16 cellular contexts compared by ENCODE assay signal in the genomic region with DNA sequence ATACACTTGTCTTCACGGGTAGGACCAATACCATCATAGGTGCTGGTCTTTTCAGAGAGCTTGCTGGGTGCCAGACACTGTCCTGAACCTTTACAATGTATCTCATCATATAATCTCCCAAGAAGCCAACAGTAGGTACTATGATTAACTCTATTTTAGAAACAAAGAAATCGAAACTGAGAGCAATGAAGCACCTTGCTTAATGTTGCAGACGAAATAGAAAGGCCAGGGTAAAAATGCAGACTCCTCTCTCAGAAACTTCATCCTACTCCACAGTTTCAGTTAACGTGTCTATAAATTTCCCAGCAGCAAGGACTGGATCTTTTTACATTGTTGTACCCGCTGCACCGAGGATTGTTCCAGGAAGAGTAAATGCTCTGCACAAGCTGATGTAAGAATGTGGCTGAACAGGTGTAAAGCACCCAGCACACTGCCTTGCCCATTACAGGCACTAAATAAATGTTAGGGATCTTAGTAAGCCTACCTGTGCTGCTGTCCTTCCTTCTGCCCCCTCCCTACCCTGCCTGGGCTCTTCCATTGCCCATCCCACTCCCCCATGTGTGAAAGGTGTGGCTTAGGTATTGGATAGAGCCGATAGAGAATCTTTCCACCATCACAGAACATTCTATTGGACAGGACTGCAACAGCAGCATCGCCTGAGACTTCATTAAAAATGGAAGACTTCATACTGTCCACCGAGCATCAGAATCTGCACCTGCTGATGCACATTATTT.
"Had no signal": no experiment of that assay in that cellular context is flagged by ENCODE, and none has a peak within 500 bp of the region (broad histone marks: within the 10 kb centered on the region; RNA-seq: fewer than 3 reads in every experiment).

No MANE protein-coding gene starts in this region.

- H3K4me3 ChIP-seq: colonic mucosa, esophagus muscularis mucosa, thoracic aorta had no signal

- H3K27ac ChIP-seq: colonic mucosa, esophagus muscularis mucosa, parathyroid adenoma, thoracic aorta had no signal

- H3K9ac ChIP-seq: parathyroid adenoma had no signal

- H3K4me1 ChIP-seq: parathyroid adenoma had no signal

- H3K36me3 ChIP-seq: colonic mucosa, esophagus muscularis mucosa, thoracic aorta had no signal

- H3K36me3 Mint-ChIP-seq: memory B cell; natural killer cell treated with Interleukin-12 subunit alpha and Interleukin-12 subunit beta and Interleukin-15 and Interleukin-18, amount 100 ng/mL, for 72 hours; stimulated activated effector memory CD8-positive, alpha-beta T cell treated with anti-CD3 and anti-CD28 coated beads, Interleukin-12 subunit alpha, Interleukin-12 subunit beta, amount 100 ng/mL, for 72 hours had no signal

- DNase-seq: activated CD4-positive, alpha-beta T cell treated with anti-CD3 and anti-CD28 coated beads, Interleukin-2, amount 10 ng/mL, durations not matched to agents 7 days and 5 days; activated effector memory CD4-positive, alpha-beta T cell treated with anti-CD3 and anti-CD28 coated beads, Interleukin-2, amount 50 U/mL, for 16 hours; activated naive CD4-positive, alpha-beta T cell treated with anti-CD3 and anti-CD28 coated beads, Interleukin-2, amount 50 U/mL, for 16 hours; activated T-cell treated with anti-CD3 and anti-CD28 coated beads, Interleukin-2, amount 50 U/mL, for 72 hours; aorta; colonic mucosa; stimulated activated CD4-positive, alpha-beta T cell treated with anti-CD3 and anti-CD28 coated beads, Interleukin-4, amount 100 ng/mL, for 24 hours; T-cell had no signal

- H3K27ac Mint-ChIP-seq: activated CD4-positive, alpha-beta T cell treated with anti-CD3 and anti-CD28 coated beads, Interleukin-2, amount 10 ng/mL, durations not matched to agents 7 days and 5 days; activated T-cell treated with anti-CD3 and anti-CD28 coated beads, Interleukin-2, amount 50 U/mL, for 72 hours; memory B cell; natural killer cell treated with Interleukin-12 subunit alpha and Interleukin-12 subunit beta and Interleukin-15 and Interleukin-18, amount 100 ng/mL, for 72 hours; stimulated activated effector memory CD8-positive, alpha-beta T cell treated with anti-CD3 and anti-CD28 coated beads, Interleukin-12 subunit alpha, Interleukin-12 subunit beta, amount 100 ng/mL, for 72 hours; T-cell had no signal

- H3K4me3 Mint-ChIP-seq: activated CD4-positive, alpha-beta T cell treated with anti-CD3 and anti-CD28 coated beads, Interleukin-2, amount 10 ng/mL, durations not matched to agents 7 days and 5 days; activated T-cell treated with anti-CD3 and anti-CD28 coated beads, Interleukin-2, amount 50 U/mL, for 72 hours; central memory CD8-positive, alpha-beta T cell; memory B cell; natural killer cell treated with Interleukin-12 subunit alpha and Interleukin-12 subunit beta and Interleukin-15 and Interleukin-18, amount 100 ng/mL, for 72 hours; stimulated activated effector memory CD8-positive, alpha-beta T cell treated with anti-CD3 and anti-CD28 coated beads, Interleukin-12 subunit alpha, Interleukin-12 subunit beta, amount 100 ng/mL, for 72 hours; T-cell had no signal

- ATAC-seq: activated T-cell treated with anti-CD3 and anti-CD28 coated beads, Interleukin-2, amount 50 U/mL, for 72 hours; natural killer cell treated with Interleukin-12 subunit alpha and Interleukin-12 subunit beta and Interleukin-15 and Interleukin-18, amount 100 ng/mL, for 72 hours; sciatic nerve; stimulated activated effector memory CD8-positive, alpha-beta T cell treated with anti-CD3 and anti-CD28 coated beads, Interleukin-12 subunit alpha, Interleukin-12 subunit beta, amount 100 ng/mL, for 72 hours; T-cell had no signal

- H3K9me3 ChIP-seq: colonic mucosa, esophagus muscularis mucosa, thoracic aorta had no signal

- H3K9me3 Mint-ChIP-seq: activated CD4-positive, alpha-beta T cell treated with anti-CD3 and anti-CD28 coated beads, Interleukin-2, amount 10 ng/mL, durations not matched to agents 7 days and 5 days; activated T-cell treated with anti-CD3 and anti-CD28 coated beads, Interleukin-2, amount 50 U/mL, for 72 hours; central memory CD8-positive, alpha-beta T cell; natural killer cell treated with Interleukin-12 subunit alpha and Interleukin-12 subunit beta and Interleukin-15 and Interleukin-18, amount 100 ng/mL, for 72 hours; stimulated activated effector memory CD8-positive, alpha-beta T cell treated with anti-CD3 and anti-CD28 coated beads, Interleukin-12 subunit alpha, Interleukin-12 subunit beta, amount 100 ng/mL, for 72 hours; T-cell had no signal

- H3K79me2 ChIP-seq: parathyroid adenoma had no signal

- H3K4me1 Mint-ChIP-seq: central memory CD8-positive, alpha-beta T cell; memory B cell; stimulated activated effector memory CD8-positive, alpha-beta T cell treated with anti-CD3 and anti-CD28 coated beads, Interleukin-12 subunit alpha, Interleukin-12 subunit beta, amount 100 ng/mL, for 72 hours had no signal

- H2AFZ ChIP-seq: parathyroid adenoma had no signal
